Comparison of ENCODE assay signal across 1 cellular context in genomic region chr4:153220709-153221367, GRCh38.
TF ChIP-seq lines count a peak whose summit lies in the region.

No MANE protein-coding gene starts in this region.

TF ChIP-seq in IMR-90, 13 proteins besides CTCF, POLR2A, EP300 and RAD21 (continued from another document):
- TF ChIP-seq MXI1 (IDR thresholded peaks at IDR 0.05; ENCODE audit: borderline replicate concordance, low read depth, low read length): no peak
- no peak for TF ChIP-seq RCOR1 (IDR thresholded peaks at IDR 0.05; ENCODE audit: insufficient replicate concordance, low read length)
- no peak for TF ChIP-seq SMC3 (IDR thresholded peaks at IDR 0.05; ENCODE audit: low read depth, low read length)
- no peak for TF ChIP-seq RFX5 (IDR thresholded peaks at IDR 0.05; ENCODE audit: low read depth, low read length)
